ENCODE assay signal across 1 cellular context in the genomic region with DNA sequence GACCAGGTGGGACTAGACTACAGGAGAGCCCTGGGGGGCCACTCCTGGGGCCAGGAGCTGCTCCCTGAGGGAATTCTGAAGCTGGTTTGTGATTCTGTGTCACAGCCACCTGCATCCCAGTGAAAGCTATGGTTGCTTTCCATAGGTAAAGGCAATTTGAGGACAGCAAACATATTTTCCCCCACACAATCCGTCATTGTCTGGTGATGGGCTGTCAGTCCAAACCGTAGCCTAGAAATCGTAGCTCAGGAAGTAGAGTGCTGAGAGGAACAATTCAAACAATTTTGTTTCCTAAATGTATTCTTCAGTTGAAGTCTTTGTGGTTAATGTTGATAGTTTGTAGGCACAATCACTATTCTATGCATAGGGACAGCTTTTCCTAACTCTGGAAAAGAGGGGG.
TF ChIP-seq lines count a peak whose summit lies in the region.

No MANE protein-coding gene starts in this region.

TF ChIP-seq in HepG2, 621 proteins besides CTCF, POLR2A, EP300 and RAD21 (continued from another document):
- TF ChIP-seq ZNF646 (CRISPR knock-in tag; IDR thresholded peaks at IDR 0.05) (0 out of 2 replicates have a peak, but pooled peaks have one; percentile 54), SRSF1 (optimal IDR thresholded peaks at IDR 0.05; ENCODE audit: low read depth, low read length) (no peak), TEAD3 (CRISPR knock-in tag; optimal IDR thresholded peaks at IDR 0.05; ENCODE audit: borderline replicate concordance) (peak; percentile 31), SOX13 (IDR thresholded peaks at IDR 0.05) (no peak), SOX13 (CRISPR knock-in tag; conservative IDR thresholded peaks at IDR 0.05 in 1 of 2, IDR thresholded peaks at IDR 0.05 in 1 of 2) (peak in 1 of 2 experiments; percentile 49; a peak in 1 of 4 replicates), ASH2L (IDR thresholded peaks at IDR 0.05; ENCODE audit: insufficient read length, low read depth, low read length) (no peak)
